In the genomic region with DNA sequence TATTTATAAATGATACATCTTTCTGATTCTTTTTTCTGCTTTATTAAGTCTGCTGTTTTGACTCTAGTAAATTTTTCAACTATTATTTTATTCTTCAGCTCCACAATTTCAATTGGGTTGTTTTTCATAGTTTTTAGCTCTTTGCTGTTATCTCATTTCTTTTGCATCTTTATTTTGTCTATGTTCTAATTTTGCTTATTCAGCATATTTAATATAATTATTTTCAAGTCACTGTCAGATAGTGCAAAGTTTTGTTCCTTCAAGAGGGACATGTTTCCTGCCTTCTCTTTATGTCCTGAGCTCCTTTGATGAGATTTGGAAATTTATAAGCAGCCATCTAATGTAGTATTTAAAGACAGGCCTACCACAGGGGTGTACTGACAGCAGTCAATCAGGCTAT, we compare ENCODE assay signal across 10 cellular contexts.
"Had no signal": no experiment of that assay in that cellular context is flagged by ENCODE, and none has a peak within 500 bp of the region (broad histone marks: within the 10 kb centered on the region; RNA-seq: fewer than 3 reads in every experiment).

No MANE protein-coding gene starts in this region.

- H3K27ac Mint-ChIP-seq: HFFc6 had no signal

- H3K4me3 ChIP-seq: GM23248, HAP-1 had no signal

- H3K4me2 ChIP-seq: KMS-11 had no signal

- H3K4me3 Mint-ChIP-seq: HFFc6 had no signal

- ATAC-seq: HCT116 had no signal

- H3K9ac ChIP-seq: GM23248, KMS-11 had no signal

- H2AFZ ChIP-seq: GM23248 had no signal

- H3K27ac ChIP-seq: GM23248, HL-60, KMS-11 had no signal

- H3K36me3 ChIP-seq: HAP-1 had no signal

- H3K9me3 ChIP-seq: HAP-1 had no signal

- H3K4me1 ChIP-seq: HAP-1 had no signal

- DNase-seq: GM23248, GOT3, H7, HFFc6, Karpas-422, KBM-7 had no signal
